In the genomic region with DNA sequence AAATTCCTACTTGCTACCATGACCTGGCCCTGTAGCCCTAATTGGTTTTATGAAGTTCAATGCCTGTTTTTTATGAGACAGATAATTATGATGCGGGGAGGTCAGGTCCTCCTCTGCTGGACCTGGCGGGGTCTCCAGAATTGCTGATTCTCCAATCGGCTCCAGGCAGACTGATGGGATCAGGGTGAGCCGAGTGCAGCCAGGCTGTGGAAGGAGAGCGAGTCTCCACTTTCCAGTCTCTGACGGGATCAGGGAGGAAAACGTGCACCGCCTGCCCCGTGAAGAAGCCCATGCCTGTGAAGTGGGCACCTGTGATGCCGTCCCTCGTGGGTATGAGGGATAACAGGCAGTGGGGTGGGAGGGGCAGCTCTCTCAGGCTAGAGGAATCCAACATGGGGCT, we compare ENCODE assay signal across 30 cellular contexts.
"Had no signal": no experiment of that assay in that cellular context is flagged by ENCODE, and none has a peak within 500 bp of the region (broad histone marks: within the 10 kb centered on the region; RNA-seq: fewer than 3 reads in every experiment).

No MANE protein-coding gene starts in this region.

- H3K9me3 ChIP-seq: adrenal gland, ascending aorta, esophagus muscularis mucosa, gastrocnemius medialis, heart left ventricle had no signal

- DNase-seq: activated CD4-positive, alpha-beta memory T cell treated with anti-CD3 and anti-CD28 coated beads, Interleukin-2, amount 10 ng/mL, durations not matched to agents 7 days and 5 days; activated CD4-positive, alpha-beta T cell treated with anti-CD3 and anti-CD28 coated beads for 4 hours; activated CD4-positive, alpha-beta T cell treated with anti-CD3 and anti-CD28 coated beads, Interleukin-2, amount 10 ng/mL, durations not matched to agents 7 days and 5 days; activated CD4-positive, alpha-beta T cell treated with anti-CD3 and anti-CD28 coated beads, Interleukin-2, amount 50 U/mL, for 4 hours; activated CD4-positive, CD25-positive, alpha-beta regulatory T cell; activated CD4-positive, CD25-positive, alpha-beta regulatory T cell treated with anti-CD3 and anti-CD28 coated beads, Interleukin-2, amount 50 U/mL, for 72 hours; activated CD8-positive, alpha-beta memory T cell treated with anti-CD3 and anti-CD28 coated beads, Interleukin-2, amount 50 U/mL, for 48 hours; activated gamma-delta T cell treated with Interleukin-2 at 50 U/mL for 16 hours; activated naive CD4-positive, alpha-beta T cell treated with anti-CD3 and anti-CD28 coated beads, Interleukin-2, amount 50 U/mL, for 16 hours; activated naive CD4-positive, alpha-beta T cell treated with Interleukin-2 at 50 U/mL for 16 hours; activated T-cell treated with anti-CD3 and anti-CD28 coated beads for 4 hours; activated T-cell treated with anti-CD3 and anti-CD28 coated beads, Interleukin-2, amount 50 U/mL, for 24 hours; activated T-cell treated with anti-CD3 and anti-CD28 coated beads, Interleukin-2, amount 50 U/mL, for 72 hours; adrenal gland; cortex of kidney; effector CD8-positive, alpha-beta T cell; erythroblast; foreskin keratinocyte; gastrocnemius medialis; glutamatergic neuron; T-helper 1 cell; T-helper 17 cell; T1000 had no signal

- H3K36me3 Mint-ChIP-seq: activated naive CD8-positive, alpha-beta T cell had no signal

- ATAC-seq: activated T-cell treated with anti-CD3 and anti-CD28 coated beads, Interleukin-2, amount 50 U/mL, for 72 hours; foreskin keratinocyte; gastrocnemius medialis; T-helper 17 cell had no signal

- H3K4me3 Mint-ChIP-seq: activated CD4-positive, alpha-beta memory T cell treated with anti-CD3 and anti-CD28 coated beads, Interleukin-2, amount 10 ng/mL, durations not matched to agents 7 days and 5 days; activated CD4-positive, alpha-beta T cell treated with anti-CD3 and anti-CD28 coated beads, Interleukin-2, amount 10 ng/mL, durations not matched to agents 7 days and 5 days; activated naive CD8-positive, alpha-beta T cell; activated T-cell treated with anti-CD3 and anti-CD28 coated beads, Interleukin-2, amount 50 U/mL, for 24 hours; activated T-cell treated with anti-CD3 and anti-CD28 coated beads, Interleukin-2, amount 50 U/mL, for 72 hours; central memory CD8-positive, alpha-beta T cell; T-helper 17 cell; T-helper 2 cell treated with Interferon-gamma antibody and Interleukin-4, amounts not matched to agents 5 μg/mL and 100 μg/mL, for 36 hours had no signal

- H3K27me3 ChIP-seq: adrenal gland, ascending aorta, brain microvascular endothelial cell, gastrocnemius medialis had no signal

- H3K4me1 Mint-ChIP-seq: activated CD4-positive, alpha-beta memory T cell treated with anti-CD3 and anti-CD28 coated beads, Interleukin-2, amount 10 ng/mL, durations not matched to agents 7 days and 5 days; activated CD4-positive, alpha-beta T cell treated with anti-CD3 and anti-CD28 coated beads, Interleukin-2, amount 10 ng/mL, durations not matched to agents 7 days and 5 days had no signal

- H3K27ac Mint-ChIP-seq: activated CD4-positive, alpha-beta memory T cell treated with anti-CD3 and anti-CD28 coated beads, Interleukin-2, amount 10 ng/mL, durations not matched to agents 7 days and 5 days; activated CD4-positive, alpha-beta T cell treated with anti-CD3 and anti-CD28 coated beads, Interleukin-2, amount 10 ng/mL, durations not matched to agents 7 days and 5 days; activated naive CD8-positive, alpha-beta T cell; activated T-cell treated with anti-CD3 and anti-CD28 coated beads, Interleukin-2, amount 50 U/mL, for 24 hours; activated T-cell treated with anti-CD3 and anti-CD28 coated beads, Interleukin-2, amount 50 U/mL, for 72 hours; T-helper 17 cell; T-helper 2 cell treated with Interferon-gamma antibody and Interleukin-4, amounts not matched to agents 5 μg/mL and 100 μg/mL, for 36 hours had no signal

- H3K4me1 ChIP-seq: ascending aorta, foreskin keratinocyte, gastrocnemius medialis had no signal

- H3K27ac ChIP-seq: ascending aorta, brain microvascular endothelial cell, esophagus muscularis mucosa, foreskin keratinocyte, gastrocnemius medialis, heart left ventricle had no signal

- H3K36me3 ChIP-seq: adrenal gland, ascending aorta, brain microvascular endothelial cell, esophagus muscularis mucosa, gastrocnemius medialis, heart left ventricle had no signal

- H3K4me3 ChIP-seq: adrenal gland, ascending aorta, esophagus muscularis mucosa, gastrocnemius medialis, heart left ventricle had no signal

- H3K9me3 Mint-ChIP-seq: activated CD4-positive, alpha-beta memory T cell treated with anti-CD3 and anti-CD28 coated beads, Interleukin-2, amount 10 ng/mL, durations not matched to agents 7 days and 5 days; activated CD4-positive, alpha-beta T cell treated with anti-CD3 and anti-CD28 coated beads, Interleukin-2, amount 10 ng/mL, durations not matched to agents 7 days and 5 days; activated T-cell treated with anti-CD3 and anti-CD28 coated beads, Interleukin-2, amount 50 U/mL, for 24 hours; activated T-cell treated with anti-CD3 and anti-CD28 coated beads, Interleukin-2, amount 50 U/mL, for 72 hours; central memory CD8-positive, alpha-beta T cell; T-helper 2 cell treated with Interferon-gamma antibody and Interleukin-4, amounts not matched to agents 5 μg/mL and 100 μg/mL, for 36 hours had no signal
